1 cellular context compared by ENCODE assay signal in genomic region chr6:31493875-31494694, GRCh38.
TF ChIP-seq lines count a peak whose summit lies in the region.

No MANE protein-coding gene starts in this region.

TF ChIP-seq in HepG2, 621 proteins besides CTCF, POLR2A, EP300 and RAD21 (continued from another document and continues in another):
- TF ChIP-seq, protein P1, sequence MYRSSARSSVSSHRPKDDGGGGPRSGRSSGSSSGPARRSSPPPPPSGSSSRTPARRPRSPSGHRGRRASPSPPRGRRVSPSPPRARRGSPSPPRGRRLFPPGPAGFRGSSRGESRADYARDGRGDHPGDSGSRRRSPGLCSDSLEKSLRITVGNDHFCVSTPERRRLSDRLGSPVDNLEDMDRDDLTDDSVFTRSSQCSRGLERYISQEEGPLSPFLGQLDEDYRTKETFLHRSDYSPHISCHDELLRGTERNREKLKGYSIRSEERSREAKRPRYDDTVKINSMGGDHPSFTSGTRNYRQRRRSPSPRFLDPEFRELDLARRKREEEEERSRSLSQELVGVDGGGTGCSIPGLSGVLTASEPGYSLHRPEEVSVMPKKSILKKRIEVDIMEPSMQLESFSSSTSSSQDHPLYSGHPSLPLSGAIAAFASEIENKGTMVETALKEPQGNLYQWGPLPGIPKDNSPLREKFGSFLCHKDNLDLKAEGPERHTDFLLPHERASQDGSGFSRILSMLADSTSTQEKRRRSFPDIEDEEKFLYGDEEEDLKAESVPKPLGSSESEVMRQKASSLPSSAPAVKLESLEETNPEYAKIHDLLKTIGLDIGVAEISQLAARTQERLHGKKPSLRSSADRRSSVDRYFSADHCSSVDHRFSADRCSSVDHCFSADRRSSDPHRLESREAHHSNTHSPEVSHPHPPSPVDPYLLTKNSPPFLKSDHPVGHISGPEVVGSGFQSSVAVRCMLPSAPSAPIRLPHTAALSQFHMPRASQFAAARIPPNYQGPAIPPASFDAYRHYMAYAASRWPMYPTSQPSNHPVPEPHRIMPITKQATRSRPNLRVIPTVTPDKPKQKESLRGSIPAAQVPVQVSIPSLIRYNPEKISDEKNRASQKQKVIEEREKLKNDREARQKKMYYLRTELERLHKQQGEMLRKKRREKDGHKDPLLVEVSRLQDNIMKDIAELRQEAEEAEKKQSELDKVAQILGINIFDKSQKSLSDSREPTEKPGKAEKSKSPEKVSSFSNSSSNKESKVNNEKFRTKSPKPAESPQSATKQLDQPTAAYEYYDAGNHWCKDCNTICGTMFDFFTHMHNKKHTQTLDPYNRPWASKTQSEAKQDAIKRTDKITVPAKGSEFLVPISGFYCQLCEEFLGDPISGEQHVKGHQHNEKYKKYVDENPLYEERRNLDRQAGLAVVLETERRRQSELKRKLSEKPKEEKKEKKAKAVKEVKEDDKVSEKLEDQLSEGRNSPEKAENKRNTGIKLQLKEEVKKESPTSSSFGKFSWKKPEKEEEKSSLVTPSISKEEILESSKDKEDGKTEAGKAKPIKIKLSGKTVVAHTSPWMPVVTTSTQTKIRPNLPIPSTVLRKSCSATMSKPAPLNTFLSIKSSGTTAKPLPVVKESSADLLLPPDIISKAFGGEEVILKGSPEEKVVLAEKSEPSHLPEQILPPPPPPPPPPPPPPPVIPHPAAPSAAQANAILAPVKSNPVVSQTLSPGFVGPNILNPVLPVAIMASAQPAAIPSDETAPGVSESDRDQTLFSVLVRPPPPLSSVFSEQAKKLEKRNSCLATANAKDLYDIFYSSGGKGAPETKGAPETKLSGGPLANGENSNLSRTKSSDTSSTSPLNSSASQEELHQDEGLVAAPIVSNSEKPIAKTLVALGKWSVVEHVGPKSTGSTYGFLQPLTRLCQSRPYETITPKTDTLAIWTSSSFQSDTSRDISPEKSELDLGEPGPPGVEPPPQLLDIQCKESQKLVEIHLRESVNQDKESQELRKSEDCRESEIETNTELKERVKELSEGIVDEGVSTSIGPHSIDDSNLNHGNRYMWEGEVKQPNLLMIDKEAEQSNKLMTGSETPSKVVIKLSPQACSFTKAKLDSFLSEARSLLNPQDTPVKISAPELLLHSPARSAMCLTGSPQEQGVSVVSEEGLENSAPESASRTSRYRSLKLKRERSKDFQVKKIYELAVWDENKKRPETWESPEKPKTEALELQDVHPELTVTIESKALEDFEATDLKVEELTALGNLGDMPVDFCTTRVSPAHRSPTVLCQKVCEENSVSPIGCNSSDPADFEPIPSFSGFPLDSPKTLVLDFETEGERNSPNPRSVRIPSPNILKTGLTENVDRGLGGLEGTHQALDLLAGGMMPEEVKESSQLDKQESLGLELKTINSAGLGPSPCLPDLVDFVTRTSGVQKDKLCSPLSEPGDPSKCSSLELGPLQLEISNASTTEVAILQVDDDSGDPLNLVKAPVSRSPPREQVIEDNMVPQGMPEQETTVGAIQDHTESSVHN (CRISPR knock-in tag; IDR thresholded peaks at IDR 0.05) = no peak
- TF ChIP-seq ISX (CRISPR knock-in tag; conservative IDR thresholded peaks at IDR 0.05) (no peak), ZNF333 (CRISPR knock-in tag; IDR thresholded peaks at IDR 0.05; ENCODE audit: borderline replicate concordance) (peak; percentile 57; the same call in 1 of the 2 replicates), HDAC6 (IDR thresholded peaks at IDR 0.05; ENCODE audit: low read depth, low read length) (no peak), NONO (IDR thresholded peaks at IDR 0.05) (no peak), NONO (CRISPR knock-in tag; conservative IDR thresholded peaks at IDR 0.05) (no peak), ZNF44 (CRISPR knock-in tag; IDR thresholded peaks at IDR 0.05) (no peak), FOSL2 (CRISPR knock-in tag; IDR thresholded peaks at IDR 0.05) (no peak), NCOA5 (CRISPR knock-in tag; IDR thresholded peaks at IDR 0.05) (no peak), ZNF275 (CRISPR knock-in tag; IDR thresholded peaks at IDR 0.05; ENCODE audit: borderline replicate concordance) (no peak), ZNF746 (CRISPR knock-in tag; IDR thresholded peaks at IDR 0.05) (no peak), HIVEP1 (CRISPR knock-in tag; IDR thresholded peaks at IDR 0.05) (no peak), ZFX (CRISPR knock-in tag; IDR thresholded peaks at IDR 0.05; ENCODE audit: low read depth) (peak; percentile 79; the same call in 1 of the 2 replicates), SAP130 (CRISPR knock-in tag; IDR thresholded peaks at IDR 0.05; ENCODE audit: low read depth) (peak; percentile 76), FOXJ3 (CRISPR knock-in tag; IDR thresholded peaks at IDR 0.05; ENCODE audit: borderline replicate concordance) (no peak; the same call in 1 of the 2 replicates), SRSF9 (IDR thresholded peaks at IDR 0.05; ENCODE audit: borderline replicate concordance, insufficient read depth, low read depth, low read length, poor library complexity, severe bottlenecking) (no peak), ZNF335 (CRISPR knock-in tag; IDR thresholded peaks at IDR 0.05) (peak; percentile 94), IKZF5 (CRISPR knock-in tag; IDR thresholded peaks at IDR 0.05) (peak; percentile 65; the same call in 1 of the 2 replicates), ZZZ3 (CRISPR knock-in tag; IDR thresholded peaks at IDR 0.05; ENCODE audit: borderline replicate concordance) (no peak), ZNF607 (CRISPR knock-in tag; IDR thresholded peaks at IDR 0.05; ENCODE audit: borderline replicate concordance) (no peak), PATZ1 (CRISPR knock-in tag; IDR thresholded peaks at IDR 0.05) (peak; percentile 46; the same call in 1 of the 2 replicates), ZNF766 (CRISPR knock-in tag; IDR thresholded peaks at IDR 0.05; ENCODE audit: borderline replicate concordance) (no peak), AKAP8 (CRISPR knock-in tag; IDR thresholded peaks at IDR 0.05) (no peak), DNMT1 (CRISPR knock-in tag; IDR thresholded peaks at IDR 0.05) (no peak), GLI4 (CRISPR knock-in tag; IDR thresholded peaks at IDR 0.05; ENCODE audit: borderline replicate concordance) (no peak), HOXA7 (CRISPR knock-in tag; IDR thresholded peaks at IDR 0.05) (no peak), SMAD3 (CRISPR knock-in tag; IDR thresholded peaks at IDR 0.05) (0 out of 2 replicates have a peak, but pooled peaks have one; percentile 56), ZSCAN25 (CRISPR knock-in tag; IDR thresholded peaks at IDR 0.05) (no peak), ZBTB21 (CRISPR knock-in tag; IDR thresholded peaks at IDR 0.05) (no peak), ZNF773 (CRISPR knock-in tag; IDR thresholded peaks at IDR 0.05; ENCODE audit: borderline replicate concordance) (no peak), ERF (CRISPR knock-in tag; IDR thresholded peaks at IDR 0.05) (0 out of 2 replicates have a peak, but pooled peaks have one; percentile 45), ZNF816 (CRISPR knock-in tag; IDR thresholded peaks at IDR 0.05; ENCODE audit: borderline replicate concordance) (no peak), ONECUT2 (CRISPR knock-in tag; IDR thresholded peaks at IDR 0.05) (no peak), HOXA5 (CRISPR knock-in tag; IDR thresholded peaks at IDR 0.05) (peak; percentile 50; the same call in 1 of the 2 replicates), FOXA1 (IDR thresholded peaks at IDR 0.05) (no peak), FOXA1 (CRISPR knock-in tag; IDR thresholded peaks at IDR 0.05) (peak; percentile 38; the same call in 1 of the 2 replicates), PTBP1 (IDR thresholded peaks at IDR 0.05; ENCODE audit: low read depth, low read length, poor library complexity, severe bottlenecking) (no peak), ATAD3A (CRISPR knock-in tag; IDR thresholded peaks at IDR 0.05) (no peak), ZNF616 (CRISPR knock-in tag; IDR thresholded peaks at IDR 0.05; ENCODE audit: low read depth) (no peak)
- TF ChIP-seq, protein P2, sequence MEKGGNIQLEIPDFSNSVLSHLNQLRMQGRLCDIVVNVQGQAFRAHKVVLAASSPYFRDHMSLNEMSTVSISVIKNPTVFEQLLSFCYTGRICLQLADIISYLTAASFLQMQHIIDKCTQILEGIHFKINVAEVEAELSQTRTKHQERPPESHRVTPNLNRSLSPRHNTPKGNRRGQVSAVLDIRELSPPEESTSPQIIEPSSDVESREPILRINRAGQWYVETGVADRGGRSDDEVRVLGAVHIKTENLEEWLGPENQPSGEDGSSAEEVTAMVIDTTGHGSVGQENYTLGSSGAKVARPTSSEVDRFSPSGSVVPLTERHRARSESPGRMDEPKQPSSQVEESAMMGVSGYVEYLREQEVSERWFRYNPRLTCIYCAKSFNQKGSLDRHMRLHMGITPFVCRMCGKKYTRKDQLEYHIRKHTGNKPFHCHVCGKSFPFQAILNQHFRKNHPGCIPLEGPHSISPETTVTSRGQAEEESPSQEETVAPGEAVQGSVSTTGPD (CRISPR knock-in tag; IDR thresholded peaks at IDR 0.05) = 0 out of 2 replicates have a peak, but pooled peaks have one; percentile 6
- TF ChIP-seq, protein P3, sequence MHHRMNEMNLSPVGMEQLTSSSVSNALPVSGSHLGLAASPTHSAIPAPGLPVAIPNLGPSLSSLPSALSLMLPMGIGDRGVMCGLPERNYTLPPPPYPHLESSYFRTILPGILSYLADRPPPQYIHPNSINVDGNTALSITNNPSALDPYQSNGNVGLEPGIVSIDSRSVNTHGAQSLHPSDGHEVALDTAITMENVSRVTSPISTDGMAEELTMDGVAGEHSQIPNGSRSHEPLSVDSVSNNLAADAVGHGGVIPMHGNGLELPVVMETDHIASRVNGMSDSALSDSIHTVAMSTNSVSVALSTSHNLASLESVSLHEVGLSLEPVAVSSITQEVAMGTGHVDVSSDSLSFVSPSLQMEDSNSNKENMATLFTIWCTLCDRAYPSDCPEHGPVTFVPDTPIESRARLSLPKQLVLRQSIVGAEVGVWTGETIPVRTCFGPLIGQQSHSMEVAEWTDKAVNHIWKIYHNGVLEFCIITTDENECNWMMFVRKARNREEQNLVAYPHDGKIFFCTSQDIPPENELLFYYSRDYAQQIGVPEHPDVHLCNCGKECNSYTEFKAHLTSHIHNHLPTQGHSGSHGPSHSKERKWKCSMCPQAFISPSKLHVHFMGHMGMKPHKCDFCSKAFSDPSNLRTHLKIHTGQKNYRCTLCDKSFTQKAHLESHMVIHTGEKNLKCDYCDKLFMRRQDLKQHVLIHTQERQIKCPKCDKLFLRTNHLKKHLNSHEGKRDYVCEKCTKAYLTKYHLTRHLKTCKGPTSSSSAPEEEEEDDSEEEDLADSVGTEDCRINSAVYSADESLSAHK (CRISPR knock-in tag; IDR thresholded peaks at IDR 0.05; ENCODE audit: borderline replicate concordance) = no peak
- TF ChIP-seq, protein P4, sequence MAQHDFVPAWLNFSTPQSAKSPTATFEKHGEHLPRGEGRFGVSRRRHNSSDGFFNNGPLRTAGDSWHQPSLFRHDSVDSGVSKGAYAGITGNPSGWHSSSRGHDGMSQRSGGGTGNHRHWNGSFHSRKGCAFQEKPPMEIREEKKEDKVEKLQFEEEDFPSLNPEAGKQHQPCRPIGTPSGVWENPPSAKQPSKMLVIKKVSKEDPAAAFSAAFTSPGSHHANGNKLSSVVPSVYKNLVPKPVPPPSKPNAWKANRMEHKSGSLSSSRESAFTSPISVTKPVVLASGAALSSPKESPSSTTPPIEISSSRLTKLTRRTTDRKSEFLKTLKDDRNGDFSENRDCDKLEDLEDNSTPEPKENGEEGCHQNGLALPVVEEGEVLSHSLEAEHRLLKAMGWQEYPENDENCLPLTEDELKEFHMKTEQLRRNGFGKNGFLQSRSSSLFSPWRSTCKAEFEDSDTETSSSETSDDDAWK (CRISPR knock-in tag; IDR thresholded peaks at IDR 0.05) = no peak
- TF ChIP-seq, protein P5, sequence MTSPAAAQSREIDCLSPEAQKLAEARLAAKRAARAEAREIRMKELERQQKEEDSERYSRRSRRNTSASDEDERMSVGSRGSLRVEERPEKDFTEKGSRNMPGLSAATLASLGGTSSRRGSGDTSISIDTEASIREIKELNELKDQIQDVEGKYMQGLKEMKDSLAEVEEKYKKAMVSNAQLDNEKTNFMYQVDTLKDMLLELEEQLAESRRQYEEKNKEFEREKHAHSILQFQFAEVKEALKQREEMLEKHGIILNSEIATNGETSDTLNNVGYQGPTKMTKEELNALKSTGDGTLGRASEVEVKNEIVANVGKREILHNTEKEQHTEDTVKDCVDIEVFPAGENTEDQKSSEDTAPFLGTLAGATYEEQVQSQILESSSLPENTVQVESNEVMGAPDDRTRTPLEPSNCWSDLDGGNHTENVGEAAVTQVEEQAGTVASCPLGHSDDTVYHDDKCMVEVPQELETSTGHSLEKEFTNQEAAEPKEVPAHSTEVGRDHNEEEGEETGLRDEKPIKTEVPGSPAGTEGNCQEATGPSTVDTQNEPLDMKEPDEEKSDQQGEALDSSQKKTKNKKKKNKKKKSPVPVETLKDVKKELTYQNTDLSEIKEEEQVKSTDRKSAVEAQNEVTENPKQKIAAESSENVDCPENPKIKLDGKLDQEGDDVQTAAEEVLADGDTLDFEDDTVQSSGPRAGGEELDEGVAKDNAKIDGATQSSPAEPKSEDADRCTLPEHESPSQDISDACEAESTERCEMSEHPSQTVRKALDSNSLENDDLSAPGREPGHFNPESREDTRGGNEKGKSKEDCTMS (CRISPR knock-in tag; conservative IDR thresholded peaks at IDR 0.05) = no peak
